9 cellular contexts compared by ENCODE assay signal in the genomic region with DNA sequence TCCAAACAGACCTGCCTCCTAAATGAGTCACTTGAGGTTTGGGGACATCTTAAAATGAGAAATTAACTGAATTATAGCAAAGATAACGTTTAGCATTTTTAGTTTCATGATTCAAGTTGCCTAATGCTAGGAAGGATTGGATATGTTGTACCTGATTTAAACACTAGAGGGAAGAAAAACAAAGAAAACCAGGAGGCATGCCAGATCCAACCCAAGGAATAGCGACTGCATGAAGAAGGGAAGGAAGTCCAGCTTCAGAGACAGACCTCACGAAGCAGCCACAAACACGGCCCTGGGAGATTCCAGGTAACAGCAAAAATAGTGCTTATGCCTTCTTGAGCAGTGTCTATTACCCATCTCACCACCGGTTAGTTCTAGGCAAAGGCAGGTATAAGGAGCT.
A peak's percentile ranks its signal among the peaks of the same experiment; 100 is the strongest.
DNase-seq lines count a peak whose midpoint lies in the region; ATAC-seq and TF ChIP-seq lines count a peak whose summit lies in the region.
"Had no signal": no experiment of that assay in that cellular context is flagged by ENCODE, and none has a peak within 500 bp of the region (broad histone marks: within the 10 kb centered on the region; RNA-seq: fewer than 3 reads in every experiment).

No MANE protein-coding gene starts in this region.

- H3K27ac ChIP-seq in hepatocyte, result no peak overlapping the region
- H3K27ac ChIP-seq in upper lobe of right lung, result no peak overlapping the region
- H3K27ac ChIP-seq in suprapubic skin, result no peak overlapping the region

- intact Hi-C loops in upper lobe of right lung (cut with DNase I), result no loop called here

- H3K9me3 Mint-ChIP-seq in WTC11, result no peaks in the 10 kb centered on the region

- no peak for TF ChIP-seq CTCF in WTC11 (IDR thresholded peaks at IDR 0.05)
- TF ChIP-seq CTCF in hepatocyte (IDR thresholded peaks at IDR 0.05; ENCODE audit: poor library complexity), result peak; percentile 58
- peak; percentile 50 for TF ChIP-seq CTCF in upper lobe of right lung (IDR thresholded peaks at IDR 0.05)
- peak in 1 of 2 donors; percentile 24 for TF ChIP-seq CTCF in suprapubic skin (IDR thresholded peaks at IDR 0.05)

- H3K4me1 ChIP-seq in hepatocyte (ENCODE audit: insufficient read depth) (no peaks in the 10 kb centered on the region), upper lobe of right lung (no peaks in the 10 kb centered on the region), suprapubic skin (peaks cover 4% of the 10 kb centered on the region)

- no peaks in the 10 kb centered on the region for H3K79me2 ChIP-seq in hepatocyte

- no peaks in the 10 kb centered on the region for H3K36me3 ChIP-seq in hepatocyte (replicated peaks; ENCODE audit: insufficient read depth, low read depth)
- H3K36me3 ChIP-seq in upper lobe of right lung, result no peaks in the 10 kb centered on the region
- no peaks in the 10 kb centered on the region for H3K36me3 ChIP-seq in suprapubic skin

- CTCF ChIA-PET in WTC11 (lab: Charles Lee), result interaction anchor here (0.7 to 1.4 kb wide), 4 partner anchors 9 to 592 kb away, joined by 3 to 4 read pairs (median 4); no protein-coding TSS in a partner anchor

- H3K9me2 ChIP-seq in hepatocyte (replicated peaks; ENCODE audit: insufficient read depth), result no peaks in the 10 kb centered on the region

- no peak overlapping the region for H3K4me3 Mint-ChIP-seq in WTC11

- no peak overlapping the region for H3K4me3 ChIP-seq in hepatocyte
- H3K4me3 ChIP-seq in upper lobe of right lung, result peak overlapping the region; percentile 11
- H3K4me3 ChIP-seq in suprapubic skin, result no peak overlapping the region

- H3K9me3 ChIP-seq in hepatocyte (ENCODE audit: low read depth) (no peaks in the 10 kb centered on the region), upper lobe of right lung (no peaks in the 10 kb centered on the region), suprapubic skin (no peaks in the 10 kb centered on the region)

- TF ChIP-seq EP300 in suprapubic skin (IDR thresholded peaks at IDR 0.05), result no peak

- POLR2A ChIA-PET in WTC11 (lab: Charles Lee), result interaction anchor here (0.9 kb wide), 1 partner anchor 682 kb away, joined by 3 read pairs; no protein-coding TSS in a partner anchor

- no peak overlapping the region for H3K4me2 ChIP-seq in hepatocyte

- no peak overlapping the region for H3K27ac Mint-ChIP-seq in WTC11

- H2AFZ ChIP-seq in hepatocyte, result no peak overlapping the region

- H3K27me3 ChIP-seq in hepatocyte (no peaks in the 10 kb centered on the region), upper lobe of right lung (no peaks in the 10 kb centered on the region), suprapubic skin (no peaks in the 10 kb centered on the region)

- H3K27me3 Mint-ChIP-seq in WTC11 (ENCODE audit: low read depth), result no peaks in the 10 kb centered on the region

- 40% methylated on average over 5 of the region's 5 CpGs for WGBS in hepatocyte (ENCODE audit: low lambda C conversion rate, missing lambda C conversion rate)
- WGBS in suprapubic skin, result 23% methylated on average over 5 of the region's 5 CpGs

- H3K4me1 Mint-ChIP-seq in WTC11, result no peaks in the 10 kb centered on the region

- DNase-seq in NCI-H2196 (lab: John Stamatoyannopoulos, UW; ENCODE audit: unreplicated experiment), result peak; percentile 9
- DNase-seq in NCI-H2196 treated with DMSO at 0.1 percent for 48 hours (lab: John Stamatoyannopoulos, UW; ENCODE audit: unreplicated experiment), result no peak
- DNase-seq in WTC11 (ENCODE audit: low spot score), result no peak
- peak; percentile 62 for DNase-seq in hepatocyte (ENCODE audit: low spot score)
- no peak for DNase-seq in upper lobe of right lung
- DNase-seq in suprapubic skin (ENCODE audit: low spot score in 2 of 2), result no peak
- no peak for DNase-seq in activated gamma-delta T cell treated with Interleukin-2 at 50 U/mL for 16 hours
- DNase-seq: substantia nigra had no signal

- H3K36me3 Mint-ChIP-seq in WTC11, result no peaks in the 10 kb centered on the region

- no peak for TF ChIP-seq POLR2A in suprapubic skin (IDR thresholded peaks at IDR 0.05)

- H4K20me1 ChIP-seq in hepatocyte (ENCODE audit: insufficient read depth, poor library complexity, severe bottlenecking), result no peaks in the 10 kb centered on the region

- ATAC-seq in WTC11 (peak; percentile 90), upper lobe of right lung (peak; percentile 84), GM18502 (IDR thresholded peaks at IDR 0.05; ENCODE audit: poor library complexity, unreplicated experiment) (no peak)

TF ChIP-seq in WTC11, 78 proteins besides CTCF, POLR2A, EP300 and RAD21:
- TF ChIP-seq ZNF671 (CRISPR knock-in tag; IDR thresholded peaks at IDR 0.05), result no peak
- no peak for TF ChIP-seq ZNF263 (CRISPR knock-in tag; IDR thresholded peaks at IDR 0.05; ENCODE audit: low read depth)
- TF ChIP-seq ESRRA (CRISPR knock-in tag; IDR thresholded peaks at IDR 0.05; ENCODE audit: borderline replicate concordance), result no peak
- TF ChIP-seq ZNF121 (CRISPR knock-in tag; IDR thresholded peaks at IDR 0.05), result no peak
- no peak for TF ChIP-seq NR2C2 (CRISPR knock-in tag; IDR thresholded peaks at IDR 0.05)
- no peak for TF ChIP-seq CBFB (CRISPR knock-in tag; IDR thresholded peaks at IDR 0.05; ENCODE audit: low read depth)
- TF ChIP-seq NFYB (CRISPR knock-in tag; conservative IDR thresholded peaks at IDR 0.05; ENCODE audit: low read depth), result no peak
- TF ChIP-seq, protein P1, sequence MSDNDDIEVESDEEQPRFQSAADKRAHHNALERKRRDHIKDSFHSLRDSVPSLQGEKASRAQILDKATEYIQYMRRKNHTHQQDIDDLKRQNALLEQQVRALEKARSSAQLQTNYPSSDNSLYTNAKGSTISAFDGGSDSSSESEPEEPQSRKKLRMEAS (CRISPR knock-in tag; IDR thresholded peaks at IDR 0.05), result no peak
- TF ChIP-seq, protein P2, sequence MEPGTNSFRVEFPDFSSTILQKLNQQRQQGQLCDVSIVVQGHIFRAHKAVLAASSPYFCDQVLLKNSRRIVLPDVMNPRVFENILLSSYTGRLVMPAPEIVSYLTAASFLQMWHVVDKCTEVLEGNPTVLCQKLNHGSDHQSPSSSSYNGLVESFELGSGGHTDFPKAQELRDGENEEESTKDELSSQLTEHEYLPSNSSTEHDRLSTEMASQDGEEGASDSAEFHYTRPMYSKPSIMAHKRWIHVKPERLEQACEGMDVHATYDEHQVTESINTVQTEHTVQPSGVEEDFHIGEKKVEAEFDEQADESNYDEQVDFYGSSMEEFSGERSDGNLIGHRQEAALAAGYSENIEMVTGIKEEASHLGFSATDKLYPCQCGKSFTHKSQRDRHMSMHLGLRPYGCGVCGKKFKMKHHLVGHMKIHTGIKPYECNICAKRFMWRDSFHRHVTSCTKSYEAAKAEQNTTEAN (CRISPR knock-in tag; IDR thresholded peaks at IDR 0.05), result no peak
- no peak for TF ChIP-seq KAT7 (CRISPR knock-in tag; IDR thresholded peaks at IDR 0.05; ENCODE audit: borderline replicate concordance)
- no peak for TF ChIP-seq MXD4 (CRISPR knock-in tag; IDR thresholded peaks at IDR 0.05; ENCODE audit: borderline replicate concordance)
- no peak for TF ChIP-seq JAZF1 (CRISPR knock-in tag; IDR thresholded peaks at IDR 0.05)
- TF ChIP-seq, protein P3, sequence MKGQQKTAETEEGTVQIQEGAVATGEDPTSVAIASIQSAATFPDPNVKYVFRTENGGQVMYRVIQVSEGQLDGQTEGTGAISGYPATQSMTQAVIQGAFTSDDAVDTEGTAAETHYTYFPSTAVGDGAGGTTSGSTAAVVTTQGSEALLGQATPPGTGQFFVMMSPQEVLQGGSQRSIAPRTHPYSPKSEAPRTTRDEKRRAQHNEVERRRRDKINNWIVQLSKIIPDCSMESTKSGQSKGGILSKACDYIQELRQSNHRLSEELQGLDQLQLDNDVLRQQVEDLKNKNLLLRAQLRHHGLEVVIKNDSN (CRISPR knock-in tag; IDR thresholded peaks at IDR 0.05), result no peak

Comparison
In these comparisons a context has a peak if more than half of its experiments do, and no peak if none do; other contexts are left out.
1. DNase-seq: peak in NCI-H2196 (single experiment) and hepatocyte (single experiment); none in NCI-H2196 treated with DMSO at 0.1 percent for 48 hours (single experiment), WTC11 (single experiment), upper lobe of right lung (single experiment), suprapubic skin (0 of 2) and activated gamma-delta T cell treated with Interleukin-2 at 50 U/mL for 16 hours (single experiment).